8 cellular contexts compared by ENCODE assay signal in genomic region chr21:46228345-46229051, GRCh38. TPM values are rescaled to one million over a fixed set of nuclear protein-coding genes. Genes with fewer than 3 reads are reported as not detected.
DNase-seq lines count a peak whose midpoint lies in the region; ATAC-seq and TF ChIP-seq lines count a peak whose summit lies in the region.

Gene LSS (minus strand): TSS chr21:46228774. CDS start chr21:46228745, 29 bp downstream.

- H3K4me3 ChIP-seq in DOHH2 (ENCODE audit: low read length) (peak within 1 kb of the TSS; percentile 84), fibroblast of lung (replicated peaks in 1 of 4; ENCODE audit: control extremely low read depth in 1 of 4, insufficient read depth in 1 of 4, low read depth in 3 of 4, low read length in 4 of 4) (peak within 1 kb of the TSS; percentile 80 to 98 (median 86))
- peak within 1 kb of the TSS; percentile 65 for H3K4me3 ChIP-seq in naive thymus-derived CD4-positive, alpha-beta T cell (ENCODE audit: low read length)

- TF ChIP-seq CTCF in DOHH2 (IDR thresholded peaks at IDR 0.05; ENCODE audit: low read depth, low read length, poor library complexity, severe bottlenecking) = no peak
- TF ChIP-seq CTCF in RWPE1 (conservative IDR thresholded peaks at IDR 0.05; ENCODE audit: low read depth) = no peak
- no peak for TF ChIP-seq CTCF in fibroblast of lung (conservative IDR thresholded peaks at IDR 0.05 in 1 of 2, IDR thresholded peaks at IDR 0.05 in 1 of 2; ENCODE audit: low read depth in 1 of 2, low read length in 2 of 2)

- peaks cover 85% of the 10 kb centered on the region for H3K79me2 ChIP-seq in DOHH2 (ENCODE audit: control insufficient read depth, low read length)
- H3K79me2 ChIP-seq in fibroblast of lung (ENCODE audit: control insufficient read depth, insufficient read depth, low read length) = peaks cover 46% of the 10 kb centered on the region

- no peaks in the 10 kb centered on the region for H3K9me3 ChIP-seq in DOHH2 (ENCODE audit: control insufficient read depth, insufficient read depth, low read length)
- H3K9me3 ChIP-seq in fibroblast of lung (ENCODE audit: control insufficient read depth, insufficient read depth, low read depth, low read length) = no peaks in the 10 kb centered on the region
- no peaks in the 10 kb centered on the region for H3K9me3 ChIP-seq in naive thymus-derived CD4-positive, alpha-beta T cell (ENCODE audit: control insufficient read depth in 2 of 3, low read length in 3 of 3)

- peak; percentile 90 for ATAC-seq in activated T-helper 17 cell treated with anti-CD3 and anti-CD28 coated beads, Interleukin-2, amount 50 U/mL, for 72 hours (replicated peaks)
- peak; percentile 98 for ATAC-seq in naive thymus-derived CD4-positive, alpha-beta T cell
- ATAC-seq in stimulated activated memory B cell treated with anti-CD40 and anti-IgM and Interleukin-4, amounts not matched to agents 10 μg/mL and 1 μg/mL and 100 μg/mL, for 72 hours = peak; percentile 95

- CTCF ChIA-PET in RWPE1 (lab: Yijun Ruan, JAX) = no interaction called here
- CTCF ChIA-PET in naive thymus-derived CD4-positive, alpha-beta T cell (lab: Charles Lee) = no interaction called here

- H3K36me3 ChIP-seq in DOHH2 (ENCODE audit: control insufficient read depth, low read length) = peaks cover 76% of the 10 kb centered on the region
- H3K36me3 ChIP-seq in fibroblast of lung (ENCODE audit: control insufficient read depth, insufficient read depth, low read length) = peaks cover 2% of the 10 kb centered on the region
- peaks cover 0 to 12% (median 0%) of the 10 kb centered on the region in 3 experiments for H3K36me3 ChIP-seq in naive thymus-derived CD4-positive, alpha-beta T cell (ENCODE audit: control insufficient read depth in 2 of 3, insufficient read depth in 3 of 3, low read length in 3 of 3)

- H3K9me2 ChIP-seq in DOHH2 (replicated peaks; ENCODE audit: control insufficient read depth, low read length) = no peaks in the 10 kb centered on the region

- H3K4me2 ChIP-seq in DOHH2 (ENCODE audit: low read length) (peak within 1 kb of the TSS; percentile 93), fibroblast of lung (ENCODE audit: extremely low read depth, insufficient read depth, low read length) (peak within 1 kb of the TSS; percentile 96)

- peak within 1 kb of the TSS; percentile 74 for H3K4me3 Mint-ChIP-seq in activated T-helper 17 cell treated with anti-CD3 and anti-CD28 coated beads, Interleukin-2, amount 50 U/mL, for 72 hours
- peak within 1 kb of the TSS; percentile 81 to 99 (median 94) for H3K4me3 Mint-ChIP-seq in naive thymus-derived CD4-positive, alpha-beta T cell
- H3K4me3 Mint-ChIP-seq in stimulated activated memory B cell treated with anti-CD40 and anti-IgM and Interleukin-4, amounts not matched to agents 10 μg/mL and 1 μg/mL and 100 μg/mL, for 72 hours = peak within 1 kb of the TSS; percentile 90

- H3F3A ChIP-seq in DOHH2 (ENCODE audit: control insufficient read depth, insufficient read depth) = 0 out of 2 replicates have a peak, but pooled peaks cover 3% of the 10 kb centered on the region

- peak within 1 kb of the TSS; percentile 55 for H3K27ac ChIP-seq in DOHH2 (ENCODE audit: low read depth, low read length)
- H3K27ac ChIP-seq in RWPE1 = peak within 1 kb of the TSS; percentile 80
- peak within 1 kb of the TSS; percentile 88 for H3K27ac ChIP-seq in fibroblast of lung (ENCODE audit: insufficient read depth, low read length)
- H3K27ac ChIP-seq in naive thymus-derived CD4-positive, alpha-beta T cell (ENCODE audit: low read depth, low read length) = peak within 1 kb of the TSS; percentile 83

- H3K4me1 ChIP-seq in DOHH2 (ENCODE audit: control insufficient read depth, low read length) (peaks cover 37% of the 10 kb centered on the region), fibroblast of lung (ENCODE audit: control insufficient read depth, extremely low read depth, insufficient read depth, low read length) (peaks cover 9% of the 10 kb centered on the region)
- H3K4me1 ChIP-seq in naive thymus-derived CD4-positive, alpha-beta T cell (ENCODE audit: control insufficient read depth in 2 of 2, insufficient read depth in 2 of 2, low read length in 2 of 2) = peaks cover 15 to 18% of the 10 kb centered on the region in 2 donors

- POLR2A ChIA-PET in RWPE1 (lab: Yijun Ruan, JAX; ENCODE audit: low non-redundant PET) = no interaction called here
- POLR2A ChIA-PET in naive thymus-derived CD4-positive, alpha-beta T cell (lab: Charles Lee) = no interaction called here

- intact Hi-C loops in naive thymus-derived CD4-positive, alpha-beta T cell (cut with micrococcal nuclease) = loop anchor here (1.0 to 10.0 kb wide), 16 partner anchors 26 to 586 kb away; partner anchors contain the start of genes DIP2A (in 2 of the 2), PCBP3 (in 2 of the 2), PCNT (in 2 of the 2) and SPATC1L (in 2 of the 2)

- peaks cover 24% of the 10 kb centered on the region for H3K36me3 Mint-ChIP-seq in activated T-helper 17 cell treated with anti-CD3 and anti-CD28 coated beads, Interleukin-2, amount 50 U/mL, for 72 hours (ENCODE audit: low read depth)
- peaks cover 4 to 30% (median 23%) of the 10 kb centered on the region in 5 donors for H3K36me3 Mint-ChIP-seq in naive thymus-derived CD4-positive, alpha-beta T cell
- peaks cover 32% of the 10 kb centered on the region for H3K36me3 Mint-ChIP-seq in stimulated activated memory B cell treated with anti-CD40 and anti-IgM and Interleukin-4, amounts not matched to agents 10 μg/mL and 1 μg/mL and 100 μg/mL, for 72 hours

- peak within 1 kb of the TSS; percentile 86 for H3K27ac Mint-ChIP-seq in activated T-helper 17 cell treated with anti-CD3 and anti-CD28 coated beads, Interleukin-2, amount 50 U/mL, for 72 hours
- peak within 1 kb of the TSS; percentile 83 to 98 (median 94) for H3K27ac Mint-ChIP-seq in naive thymus-derived CD4-positive, alpha-beta T cell
- H3K27ac Mint-ChIP-seq in stimulated activated memory B cell treated with anti-CD40 and anti-IgM and Interleukin-4, amounts not matched to agents 10 μg/mL and 1 μg/mL and 100 μg/mL, for 72 hours = peak within 1 kb of the TSS; percentile 87

- H3K9ac ChIP-seq in fibroblast of lung (ENCODE audit: insufficient read depth, low read length) = peak within 1 kb of the TSS; percentile 90

- no peaks in the 10 kb centered on the region for H3K9me3 Mint-ChIP-seq in activated T-helper 17 cell treated with anti-CD3 and anti-CD28 coated beads, Interleukin-2, amount 50 U/mL, for 72 hours
- peaks cover 0 to 16% (median 0%) of the 10 kb centered on the region in 11 donors for H3K9me3 Mint-ChIP-seq in naive thymus-derived CD4-positive, alpha-beta T cell
- peaks cover 3% of the 10 kb centered on the region for H3K9me3 Mint-ChIP-seq in stimulated activated memory B cell treated with anti-CD40 and anti-IgM and Interleukin-4, amounts not matched to agents 10 μg/mL and 1 μg/mL and 100 μg/mL, for 72 hours

- peak within 1 kb of the TSS; percentile 74 for H2AFZ ChIP-seq in fibroblast of lung (ENCODE audit: low read length)

- H4K20me1 ChIP-seq in DOHH2 (ENCODE audit: control insufficient read depth, insufficient read depth, low read depth, low read length) (peaks cover 9% of the 10 kb centered on the region), fibroblast of lung (ENCODE audit: control insufficient read depth, extremely low read depth, insufficient read depth, low read length) (no peaks in the 10 kb centered on the region)

- H3K27me3 Mint-ChIP-seq in activated T-helper 17 cell treated with anti-CD3 and anti-CD28 coated beads, Interleukin-2, amount 50 U/mL, for 72 hours = no peaks in the 10 kb centered on the region
- H3K27me3 Mint-ChIP-seq in naive thymus-derived CD4-positive, alpha-beta T cell = no peaks in the 10 kb centered on the region
- H3K27me3 Mint-ChIP-seq in stimulated activated memory B cell treated with anti-CD40 and anti-IgM and Interleukin-4, amounts not matched to agents 10 μg/mL and 1 μg/mL and 100 μg/mL, for 72 hours = no peaks in the 10 kb centered on the region

- DNase-seq in H4 (ENCODE audit: low spot score) (peak; percentile 98), LoVo (ENCODE audit: low spot score) (peak; percentile 95), RWPE1 (ENCODE audit: low spot score) (peak; percentile 99), fibroblast of lung (ENCODE audit: low read depth in 2 of 2) (peak; percentile 97 to 99)
- DNase-seq in naive thymus-derived CD4-positive, alpha-beta T cell = peak; percentile 91 to 97 (median 96)

- no peaks in the 10 kb centered on the region for H3K27me3 ChIP-seq in DOHH2 (ENCODE audit: control insufficient read depth, low read length)
- H3K27me3 ChIP-seq in fibroblast of lung (ENCODE audit: control insufficient read depth, insufficient read depth, low read length) = no peaks in the 10 kb centered on the region
- H3K27me3 ChIP-seq in naive thymus-derived CD4-positive, alpha-beta T cell (ENCODE audit: control insufficient read depth in 2 of 2, insufficient read depth in 2 of 2, low read length in 2 of 2) = no peaks in the 10 kb centered on the region

- H3K4me1 Mint-ChIP-seq in activated T-helper 17 cell treated with anti-CD3 and anti-CD28 coated beads, Interleukin-2, amount 50 U/mL, for 72 hours = peaks cover 32% of the 10 kb centered on the region
- peaks cover 17 to 56% (median 43%) of the 10 kb centered on the region in 7 donors for H3K4me1 Mint-ChIP-seq in naive thymus-derived CD4-positive, alpha-beta T cell
- peaks cover 62% of the 10 kb centered on the region for H3K4me1 Mint-ChIP-seq in stimulated activated memory B cell treated with anti-CD40 and anti-IgM and Interleukin-4, amounts not matched to agents 10 μg/mL and 1 μg/mL and 100 μg/mL, for 72 hours

RNA-seq across cellular contexts. Expression of gene LSS, which starts in this region (rescaled TPM):
- 27.1 and 46.4 TPM in 2 replicates for total RNA-seq in H4 (2014; rRNA removed; shearing (Covaris generic))
- total RNA-seq in activated T-helper 17 cell treated with anti-CD3 and anti-CD28 coated beads, Interleukin-2, amount 50 U/mL, for 72 hours = 10 to 100 TPM; 30.8 to 43.8 TPM
- total RNA-seq in fibroblast of lung = 106 and 252 TPM in 2 replicates
- polyA plus RNA-seq in fibroblast of lung = 90.0 and 97.6 TPM in 2 replicates
- 137 and 141 TPM in 2 replicates for polyA plus RNA-seq in fibroblast of lung (2012)
- 371 and 392 TPM in 2 replicates for polyA minus RNA-seq in fibroblast of lung (ENCODE audit: low replicate concordance)
- 10 to 100 TPM; 41.3 to 64.4 (median 44.9) TPM for total RNA-seq in naive thymus-derived CD4-positive, alpha-beta T cell
- polyA plus RNA-seq in naive thymus-derived CD4-positive, alpha-beta T cell = 10 to 100 TPM; 10.7 to 15.2 TPM

Comparison
In these comparisons a context has a peak if more than half of its experiments do, and no peak if none do; other contexts are left out.
1. Peak in every context shown above with its lines: DNase-seq, ATAC-seq, H3K4me3 ChIP-seq and H3K27ac ChIP-seq.